9 cellular contexts compared by ENCODE assay signal in genomic region chr3:35946121-35946856, GRCh38.
DNase-seq lines count a peak whose midpoint lies in the region; ATAC-seq, FAIRE-seq and TF ChIP-seq lines count a peak whose summit lies in the region.
"Had no signal": no experiment of that assay in that cellular context is flagged by ENCODE, and none has a peak within 500 bp of the region (broad histone marks: within the 10 kb centered on the region; RNA-seq: fewer than 3 reads in every experiment).

No MANE protein-coding gene starts in this region.

- H3K79me2 ChIP-seq in SU-DHL-6 (ENCODE audit: insufficient read depth, low read length) = no peaks in the 10 kb centered on the region

- H4K20me1 ChIP-seq in SU-DHL-6 (ENCODE audit: low read depth, low read length) = no peaks in the 10 kb centered on the region

- H3F3A ChIP-seq in SU-DHL-6 (ENCODE audit: insufficient read depth) = no peaks in the 10 kb centered on the region

- no peaks in the 10 kb centered on the region for H3K36me3 Mint-ChIP-seq in CD14-positive monocyte
- H3K36me3 Mint-ChIP-seq in HFFc6 (ENCODE audit: low read depth) = no peaks in the 10 kb centered on the region
- no peaks in the 10 kb centered on the region for H3K36me3 Mint-ChIP-seq in naive thymus-derived CD8-positive, alpha-beta T cell

- H3K9me3 ChIP-seq in SU-DHL-6 (ENCODE audit: insufficient read depth, low read length) = no peaks in the 10 kb centered on the region
- no peaks in the 10 kb centered on the region for H3K9me3 ChIP-seq in kidney (ENCODE audit: control insufficient read depth in 1 of 2, low read length in 2 of 2)
- H3K9me3 ChIP-seq: neutrophil had no signal

- H3K4me3 Mint-ChIP-seq in CD14-positive monocyte (no peak overlapping the region), HFFc6 (no peak overlapping the region)
- H3K4me3 Mint-ChIP-seq in naive thymus-derived CD8-positive, alpha-beta T cell = no peak overlapping the region

- H3K4me1 ChIP-seq in kidney (ENCODE audit: control insufficient read depth in 1 of 2, insufficient read depth in 1 of 2, low read depth in 1 of 2, low read length in 2 of 2) = no peaks in the 10 kb centered on the region

- POLR2A ChIA-PET in naive thymus-derived CD8-positive, alpha-beta T cell (lab: Charles Lee) = no interaction called here

- peak overlapping the region; percentile 2 for H2AFZ ChIP-seq in SU-DHL-6 (ENCODE audit: low read depth, low read length, severe bottlenecking)

- ATAC-seq in naive thymus-derived CD8-positive, alpha-beta T cell = no peak
- no peak for ATAC-seq in HG02759 (IDR thresholded peaks at IDR 0.05; ENCODE audit: unreplicated experiment)
- ATAC-seq in GM18517 (IDR thresholded peaks at IDR 0.05; ENCODE audit: unreplicated experiment) = no peak

- no peak overlapping the region for H3K4me2 ChIP-seq in SU-DHL-6 (ENCODE audit: low read depth, low read length, poor library complexity, severe bottlenecking)

- H3K27ac Mint-ChIP-seq in CD14-positive monocyte (no peak overlapping the region), HFFc6 (no peak overlapping the region)
- no peak overlapping the region for H3K27ac Mint-ChIP-seq in naive thymus-derived CD8-positive, alpha-beta T cell

- no peak for FAIRE-seq in kidney (lab: Jason Lieb, UNC)

- H3K27ac ChIP-seq in SU-DHL-6 (ENCODE audit: low read depth, low read length) (no peak overlapping the region), kidney (ENCODE audit: low read depth in 2 of 2, low read length in 2 of 2) (no peak overlapping the region)
- H3K27ac ChIP-seq: neutrophil had no signal

- DNase-seq in CD14-positive monocyte (ENCODE audit: low spot score) (no peak), HFFc6 (no peak), kidney (no peak), AG08395 (ENCODE audit: low spot score) (no peak)
- DNase-seq in naive thymus-derived CD8-positive, alpha-beta T cell = no peak

- H3K27me3 Mint-ChIP-seq in CD14-positive monocyte (ENCODE audit: low read depth in 3 of 3) = peaks cover 0 to 1% (median 0%) of the 10 kb centered on the region in 3 donors
- no peaks in the 10 kb centered on the region for H3K27me3 Mint-ChIP-seq in HFFc6 (ENCODE audit: insufficient read depth)
- no peaks in the 10 kb centered on the region for H3K27me3 Mint-ChIP-seq in naive thymus-derived CD8-positive, alpha-beta T cell

- peaks cover 0 to 2% (median 0%) of the 10 kb centered on the region in 7 donors for H3K9me3 Mint-ChIP-seq in CD14-positive monocyte
- no peaks in the 10 kb centered on the region; the same call in 1 of the 2 replicates for H3K9me3 Mint-ChIP-seq in HFFc6
- H3K9me3 Mint-ChIP-seq in naive thymus-derived CD8-positive, alpha-beta T cell = no peaks in the 10 kb centered on the region

- H3K36me3 ChIP-seq in SU-DHL-6 (ENCODE audit: low read length) (no peaks in the 10 kb centered on the region), kidney (ENCODE audit: control insufficient read depth in 1 of 2, insufficient read depth in 2 of 2, low read length in 2 of 2) (no peaks in the 10 kb centered on the region)
- H3K36me3 ChIP-seq: neutrophil had no signal

- H3K4me3 ChIP-seq in SU-DHL-6 (ENCODE audit: insufficient read depth, low read length, poor library complexity, severe bottlenecking) (no peak overlapping the region), kidney (ENCODE audit: low read length in 2 of 2) (no peak overlapping the region)

- H3K4me1 Mint-ChIP-seq in CD14-positive monocyte (no peaks in the 10 kb centered on the region), HFFc6 (ENCODE audit: low read depth) (peaks cover 20% of the 10 kb centered on the region; the same call in 1 of the 2 replicates)
- no peaks in the 10 kb centered on the region for H3K4me1 Mint-ChIP-seq in naive thymus-derived CD8-positive, alpha-beta T cell

- TF ChIP-seq CTCF in CD14-positive monocyte (IDR thresholded peaks at IDR 0.05) (peak; percentile 41), HFFc6 (IDR thresholded peaks at IDR 0.05) (peak; percentile 72), SU-DHL-6 (IDR thresholded peaks at IDR 0.05; ENCODE audit: insufficient read depth, low read length, poor library complexity, severe bottlenecking) (peak; percentile 54), kidney (IDR thresholded peaks at IDR 0.05; ENCODE audit: borderline replicate concordance, extremely low read depth, insufficient read depth) (peak; percentile 10)

- no peaks in the 10 kb centered on the region for H3K27me3 ChIP-seq in SU-DHL-6 (ENCODE audit: low read length)
- H3K27me3 ChIP-seq: neutrophil had no signal

- no peaks in the 10 kb centered on the region for H3K9me2 ChIP-seq in SU-DHL-6 (replicated peaks; ENCODE audit: insufficient read depth, low read length)

- intact Hi-C loops in CD14-positive monocyte (cut with micrococcal nuclease) (no loop called here), kidney (cut with DNase I) (no loop called here)

- H3K9ac ChIP-seq in SU-DHL-6 (ENCODE audit: low read length) (no peak overlapping the region), kidney (ENCODE audit: low read length in 2 of 2) (no peak overlapping the region)

Comparison
In these comparisons a context has a peak if more than half of its experiments do, and no peak if none do; other contexts are left out.
1. CTCF ChIP-seq: peak in every context shown above with its lines; median percentile 72 in HFFc6; 54 in SU-DHL-6; 41 in CD14-positive monocyte; 10 in kidney.